In genomic region chr17:5097101-5097834, GRCh38 we compare ENCODE assay signal across 9 cellular contexts. TPM values are rescaled to one million over a fixed set of nuclear protein-coding genes. Genes with fewer than 3 reads are reported as not detected.
DNase-seq lines count a peak whose midpoint lies in the region; ATAC-seq, FAIRE-seq and TF ChIP-seq lines count a peak whose summit lies in the region.
"Had no signal": no experiment of that assay in that cellular context is flagged by ENCODE, and none has a peak within 500 bp of the region (broad histone marks: within the 10 kb centered on the region; RNA-seq: fewer than 3 reads in every experiment).

No MANE protein-coding gene starts in this region.

- intact Hi-C loops in thyroid gland (cut with DNase I): no loop called here

- FAIRE-seq in GM19239 (lab: Jason Lieb, UNC): no peak

- H2AFZ ChIP-seq in ACC112 (ENCODE audit: low read length, unreplicated experiment): no peak overlapping the region

- peaks cover 20 to 24% (median 20%) of the 10 kb centered on the region in 3 donors for H3K4me1 Mint-ChIP-seq in naive B cell

- H3K27ac Mint-ChIP-seq in naive B cell: peak overlapping the region; percentile 90 to 96 (median 94)

- H3K4me1 ChIP-seq in ACC112 (ENCODE audit: control insufficient read depth, insufficient read depth, low read length, unreplicated experiment): no peaks in the 10 kb centered on the region
- peaks cover 0 to 5% of the 10 kb centered on the region in 2 donors for H3K4me1 ChIP-seq in thyroid gland
- H3K4me1 ChIP-seq: SJSA1 had no signal

- DNase-seq in NCI-H446 treated with DMSO at 0.1 percent for 48 hours (lab: John Stamatoyannopoulos, UW): peak; percentile 4
- peak; percentile 90 for DNase-seq in ecto neural progenitor cell (ENCODE audit: low spot score)
- peak; percentile 70 for DNase-seq in naive B cell
- DNase-seq in thyroid gland: peak; percentile 48 to 55
- no peak for DNase-seq in activated effector memory CD4-positive, alpha-beta T cell treated with anti-CD3 and anti-CD28 coated beads, Interleukin-2, amount 50 U/mL, for 16 hours
- no peak for DNase-seq in GM19239 (ENCODE audit: insufficient read length, low spot score)
- DNase-seq in GM03348 (ENCODE audit: low spot score): no peak

- no peak overlapping the region for H3K27ac ChIP-seq in ACC112 (ENCODE audit: low read depth, low read length)
- H3K27ac ChIP-seq in thyroid gland: no peak overlapping the region
- H3K27ac ChIP-seq: SJSA1 had no signal

- H3K4me3 ChIP-seq in ACC112 (ENCODE audit: low read depth, low read length) (peak overlapping the region; percentile 29; the same call in 1 of the 2 replicates), thyroid gland (replicated peaks in 1 of 3) (peak overlapping the region; percentile 12 to 27 (median 17))
- H3K4me3 ChIP-seq: SJSA1 had no signal

- peaks cover 26% of the 10 kb centered on the region for H3K36me3 ChIP-seq in ACC112 (ENCODE audit: insufficient read depth, low read length)
- peaks cover 1 to 10% of the 10 kb centered on the region in 2 donors for H3K36me3 ChIP-seq in thyroid gland
- H3K36me3 ChIP-seq: SJSA1 had no signal

- ATAC-seq in naive B cell (ENCODE audit: low read depth in 2 of 2): peak; percentile 91 to 92

- H3K79me2 ChIP-seq in ACC112 (ENCODE audit: control insufficient read depth, insufficient read depth, low read length, unreplicated experiment): no peaks in the 10 kb centered on the region

- H3K27me3 Mint-ChIP-seq in naive B cell: no peaks in the 10 kb centered on the region

- TF ChIP-seq CTCF in thyroid gland (IDR thresholded peaks at IDR 0.05): no peak

- peaks cover 10 to 28% of the 10 kb centered on the region in 2 donors for H3K36me3 Mint-ChIP-seq in naive B cell

- 2 to 4% methylated on average over 23 to 28 of the region's 63 CpGs for WGBS in thyroid gland, 2 donors

- H3K9me3 Mint-ChIP-seq in naive B cell: peaks cover 10 to 45% (median 38%) of the 10 kb centered on the region in 7 donors

- peak overlapping the region; percentile 94 to 98 (median 97) for H3K4me3 Mint-ChIP-seq in naive B cell

- H3K27me3 ChIP-seq in ACC112 (ENCODE audit: insufficient read depth, low read length) (peaks cover 17% of the 10 kb centered on the region), thyroid gland (no peaks in the 10 kb centered on the region)
- H3K27me3 ChIP-seq: SJSA1 had no signal

- peaks cover 10% of the 10 kb centered on the region for H3K9me3 ChIP-seq in thyroid gland

- no peak for TF ChIP-seq POLR2A in thyroid gland (IDR thresholded peaks at IDR 0.05)

RNA-seq across cellular contexts. Expression of gene ZNF232, which starts 14.4 kb away (rescaled TPM):
- 10 to 100 TPM in 3 of 6 donors, 1 to 10 TPM in 3; 6.3 to 25.3 (median 10.1) TPM for polyA plus RNA-seq in naive B cell (ENCODE audit: low read depth in 6 of 6)
- 10 to 100 TPM in 2 of 4 donors, 1 to 10 TPM in 2; 7.5 to 13.7 (median 9.6) TPM for total RNA-seq in thyroid gland

RNA-seq across cellular contexts. Expression of gene USP6, which starts 18.6 kb away (rescaled TPM):
- under 1 TPM; 0.06 to 0.37 (median 0.12) TPM for polyA plus RNA-seq in naive B cell (ENCODE audit: low read depth in 6 of 6)
- 1 to 10 TPM in 1 of 4 donors, under 1 TPM in 3; 0.11 to 1.7 (median 0.39) TPM for total RNA-seq in thyroid gland
- total RNA-seq: SJSA1 had no signal

RNA-seq across cellular contexts. Expression of gene ZFP3, which starts 19.0 kb away (rescaled TPM):
- 1 to 10 TPM; 1.7 to 4.1 (median 3.6) TPM for polyA plus RNA-seq in naive B cell (ENCODE audit: low read depth in 6 of 6)
- 10 to 100 TPM in 3 of 4 donors, 1 to 10 TPM in 1; 9.5 to 14.1 (median 12.1) TPM for total RNA-seq in thyroid gland

Comparison
In these comparisons a context has a peak if more than half of its experiments do, and no peak if none do; other contexts are left out.
1. DNase-seq: peak in NCI-H446 treated with DMSO at 0.1 percent for 48 hours (single experiment), ecto neural progenitor cell (single experiment), naive B cell (single experiment) and thyroid gland (2 of 2); none in activated effector memory CD4-positive, alpha-beta T cell treated with anti-CD3 and anti-CD28 coated beads, Interleukin-2, amount 50 U/mL, for 16 hours (single experiment), GM19239 (single experiment) and GM03348 (single experiment).